In genomic region chr2:38835015-38835601, GRCh38 we compare ENCODE assay signal across 8 cellular contexts. TPM values are rescaled to one million over a fixed set of nuclear protein-coding genes. Genes with fewer than 3 reads are reported as not detected.
A peak's percentile ranks its signal among the peaks of the same experiment; 100 is the strongest.
DNase-seq lines count a peak whose midpoint lies in the region; FAIRE-seq and TF ChIP-seq lines count a peak whose summit lies in the region.

No MANE protein-coding gene starts in this region.

- H3K27me3 ChIP-seq in mammary epithelial cell (ENCODE audit: insufficient read depth, low read length), result no peaks in the 10 kb centered on the region
- no peaks in the 10 kb centered on the region for H3K27me3 ChIP-seq in esophagus muscularis mucosa

- no peak for TF ChIP-seq POLR2A in esophagus muscularis mucosa (IDR thresholded peaks at IDR 0.05; ENCODE audit: low read depth)

- TF ChIP-seq CTCF in mammary epithelial cell (conservative IDR thresholded peaks at IDR 0.05 in 1 of 2, IDR thresholded peaks at IDR 0.05 in 1 of 2; ENCODE audit: extremely low read depth in 1 of 2, insufficient read depth in 1 of 2, low read depth in 1 of 2, low read length in 2 of 2) (peak; percentile 21 to 40), neural crest cell (conservative IDR thresholded peaks at IDR 0.05) (peak; percentile 60), esophagus muscularis mucosa (IDR thresholded peaks at IDR 0.05) (peak in 1 of 3 experiments; percentile 21)

- H3K4me2 ChIP-seq in mammary epithelial cell (ENCODE audit: insufficient read depth, low read depth, low read length), result no peak overlapping the region

- H3K27me3 Mint-ChIP-seq in neural crest cell (ENCODE audit: low read depth), result no peaks in the 10 kb centered on the region

- H3K9me3 ChIP-seq in mammary epithelial cell (replicated peaks; ENCODE audit: insufficient read depth, low read length), result no peaks in the 10 kb centered on the region
- no peaks in the 10 kb centered on the region for H3K9me3 ChIP-seq in esophagus muscularis mucosa

- H3K36me3 Mint-ChIP-seq in neural crest cell (ENCODE audit: low read depth), result peaks cover 16% of the 10 kb centered on the region

- DNase-seq in NCI-H1436 (lab: John Stamatoyannopoulos, UW) (peak; percentile 4), NCI-H1436 treated with DMSO at 0.1 percent for 48 hours (lab: John Stamatoyannopoulos, UW) (no peak), NCI-H146 treated with DMSO at 0.1 percent for 48 hours (lab: John Stamatoyannopoulos, UW; ENCODE audit: unreplicated experiment) (peak; percentile 10), mammary epithelial cell (peak; percentile 5), neural crest cell (ENCODE audit: low read depth, low spot score) (peak; percentile 25), GM19239 (ENCODE audit: insufficient read length, low spot score) (no peak), esophagus muscularis mucosa (ENCODE audit: extremely low spot score) (no peak)
- DNase-seq in activated CD4-positive, alpha-beta T cell treated with anti-CD3 and anti-CD28 coated beads, Interleukin-2, amount 50 U/mL, for 1 hour, result no peak

- H3K4me3 ChIP-seq in mammary epithelial cell (replicated peaks in 1 of 3; ENCODE audit: insufficient read depth in 1 of 3, low read depth in 2 of 3, low read length in 3 of 3) (no peak overlapping the region), esophagus muscularis mucosa (no peak overlapping the region)

- H2AFZ ChIP-seq in mammary epithelial cell (ENCODE audit: low read depth, low read length), result no peak overlapping the region

- no peak overlapping the region for H3K9ac ChIP-seq in mammary epithelial cell (ENCODE audit: insufficient read depth, low read length)

- FAIRE-seq in GM19239 (lab: Jason Lieb, UNC), result no peak

- no peaks in the 10 kb centered on the region for H4K20me1 ChIP-seq in mammary epithelial cell (ENCODE audit: insufficient read depth, low read length)

- no peak overlapping the region for H3K4me3 Mint-ChIP-seq in neural crest cell

- H3K4me1 ChIP-seq in mammary epithelial cell (ENCODE audit: insufficient read depth, low read length), result no peaks in the 10 kb centered on the region
- no peaks in the 10 kb centered on the region for H3K4me1 ChIP-seq in esophagus muscularis mucosa

- intact Hi-C loops in mammary epithelial cell (cut with micrococcal nuclease), result loop anchor here (1.0 to 10.0 kb wide), 2 partner anchors 80 to 299 kb away; partner anchors contain the start of gene SRSF7
- intact Hi-C loops in esophagus muscularis mucosa (cut with DNase I), result no loop called here

- H3K27ac ChIP-seq in mammary epithelial cell (ENCODE audit: insufficient read depth, low read depth, low read length) (no peak overlapping the region), esophagus muscularis mucosa (replicated peaks in 1 of 4) (no peak overlapping the region)

- H3K27ac Mint-ChIP-seq in neural crest cell (ENCODE audit: unreplicated experiment), result no peak overlapping the region

- in situ Hi-C loops in mammary epithelial cell (cut with MboI; ENCODE audit: low sequenced_read_pairs in 2 of 2), result no loop called here

- H3K36me3 ChIP-seq in mammary epithelial cell (ENCODE audit: insufficient read depth, low read length) (peaks cover 6% of the 10 kb centered on the region), esophagus muscularis mucosa (peaks cover 11 to 95% (median 53%) of the 10 kb centered on the region in 4 donors)

- CTCF ChIA-PET in mammary epithelial cell (lab: Charles Lee; ENCODE audit: low non-redundant PET), result interaction anchor here (0.6 to 0.7 kb wide), 3 partner anchors 41 to 297 kb away, joined by 3 read pairs; partner anchors contain the start of genes DHX57 and MORN2

- H3K9me3 Mint-ChIP-seq in neural crest cell, result no peaks in the 10 kb centered on the region

- no peak for TF ChIP-seq EP300 in esophagus muscularis mucosa (IDR thresholded peaks at IDR 0.05)

- H3K79me2 ChIP-seq in mammary epithelial cell (ENCODE audit: insufficient read depth, low read length), result no peaks in the 10 kb centered on the region

- no peaks in the 10 kb centered on the region for H3K4me1 Mint-ChIP-seq in neural crest cell

- BruUV-seq in mammary epithelial cell (replicated peaks; lab: Mats Ljungman, UMichigan), result no TSS peak

- WGBS in mammary epithelial cell (ENCODE audit: low coverage, missing lambda C conversion rate), result 0% methylated on average over 1 of the region's 1 CpG
- 52% methylated on average over 1 of the region's 1 CpG for WGBS in esophagus muscularis mucosa

- dilution Hi-C loops in mammary epithelial cell (cut with HindIII; ENCODE audit: low sequenced_read_pairs), result no loop called here

RNA-seq across cellular contexts. Expression of gene DHX57, which starts 40.6 kb away (rescaled TPM):
- 10 to 100 TPM; 21.7 to 30.8 TPM for total RNA-seq in mammary epithelial cell
- polyA plus RNA-seq in mammary epithelial cell, result 15.4 TPM
- polyA minus RNA-seq in mammary epithelial cell, result 53.4 TPM
- 35.8 and 39.5 TPM in 2 replicates for total RNA-seq in neural crest cell
- total RNA-seq in esophagus muscularis mucosa, result 10 to 100 TPM; 11.1 to 17.4 (median 12.2) TPM

RNA-seq across cellular contexts. Expression of gene MORN2, which starts 40.7 kb away (rescaled TPM):
- total RNA-seq in mammary epithelial cell (10 to 100 TPM in 1 of 2 donors, 1 to 10 TPM in 1; 9.2 to 16.3 TPM), neural crest cell (18.4 and 18.8 TPM in 2 replicates), esophagus muscularis mucosa (10 to 100 TPM in 1 of 4 donors, 1 to 10 TPM in 3; 8.7 to 10.8 (median 9.7) TPM)
- 16.2 TPM for polyA plus RNA-seq in mammary epithelial cell
- polyA minus RNA-seq in mammary epithelial cell, result not detected

RNA-seq across cellular contexts. Expression of gene ARHGEF33, which starts 54.6 kb away (rescaled TPM):
- total RNA-seq in mammary epithelial cell (under 1 TPM; 0.19 to 0.33 TPM), neural crest cell (0.59 and 1.1 TPM in 2 replicates), esophagus muscularis mucosa (1 to 10 TPM in 1 of 4 donors, under 1 TPM in 3; 0.66 to 2.1 (median 0.82) TPM)
- 0.05 TPM for polyA plus RNA-seq in mammary epithelial cell
- polyA minus RNA-seq in mammary epithelial cell, result not detected

RNA-seq across cellular contexts. Expression of gene GEMIN6, which starts 57.1 kb away (rescaled TPM):
- total RNA-seq in mammary epithelial cell (10 to 100 TPM in 1 of 2 donors, 1 to 10 TPM in 1; 5.8 to 15.1 TPM), neural crest cell (20.8 and 24.1 TPM in 2 replicates), esophagus muscularis mucosa (1 to 10 TPM; 2.8 to 9.9 (median 7.4) TPM)
- polyA plus RNA-seq in mammary epithelial cell, result 11.0 TPM
- polyA minus RNA-seq in mammary epithelial cell, result 3.0 TPM

Comparison
In these comparisons a context has a peak if more than half of its experiments do, and no peak if none do; other contexts are left out.
1. DNase-seq: peak in NCI-H1436 (single experiment), NCI-H146 treated with DMSO at 0.1 percent for 48 hours (single experiment), mammary epithelial cell (single experiment) and neural crest cell (single experiment); none in NCI-H1436 treated with DMSO at 0.1 percent for 48 hours (single experiment), activated CD4-positive, alpha-beta T cell treated with anti-CD3 and anti-CD28 coated beads, Interleukin-2, amount 50 U/mL, for 1 hour (single experiment), GM19239 (single experiment) and esophagus muscularis mucosa (single experiment).